8 cellular contexts compared by ENCODE assay signal in the genomic region with DNA sequence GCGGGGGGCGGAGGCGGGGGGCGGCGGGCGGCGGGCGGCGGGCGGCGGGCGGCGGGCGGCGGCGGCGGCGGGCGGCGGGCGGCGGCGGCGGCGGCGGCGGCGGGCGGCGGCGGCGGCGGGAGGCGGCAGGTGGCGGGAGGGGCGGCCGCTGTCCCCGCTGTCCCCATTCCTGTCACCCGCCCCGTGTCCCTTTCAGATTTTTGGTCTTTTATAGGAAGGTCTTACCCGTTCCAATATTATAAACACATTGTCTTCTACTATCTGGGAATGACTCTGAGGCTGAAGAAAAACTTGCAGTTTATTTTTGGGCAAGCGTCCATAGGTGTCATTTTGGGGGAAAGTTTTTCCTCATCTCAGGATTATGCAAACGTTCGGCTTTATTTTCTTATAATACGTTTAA. TPM values are rescaled to one million over a fixed set of nuclear protein-coding genes. Genes with fewer than 3 reads are reported as not detected.
DNase-seq lines count a peak whose midpoint lies in the region; ATAC-seq, FAIRE-seq and TF ChIP-seq lines count a peak whose summit lies in the region.

No MANE protein-coding gene starts in this region.

- H2AFZ ChIP-seq in neuronal stem cell (ENCODE audit: low read length): peak overlapping the region; percentile 79

- in situ Hi-C loops in GM13977 (cut with MboI; ENCODE audit: low pct_unique_long_range_greater_than_20kb, low sequenced_read_pairs, unreplicated experiment): no loop called here

- H2AK5ac ChIP-seq in neuronal stem cell (ENCODE audit: low read depth, low read length): no peak overlapping the region

- H3K9me3 ChIP-seq in A549: no peaks in the 10 kb centered on the region
- H3K9me3 ChIP-seq in neuronal stem cell (replicated peaks in 1 of 2; ENCODE audit: control insufficient read depth in 2 of 2, insufficient read depth in 1 of 2, low read depth in 1 of 2, low read length in 2 of 2): no peaks in the 10 kb centered on the region

- no peak for TF ChIP-seq POLR2A in A549 (IDR thresholded peaks at IDR 0.05; ENCODE audit: low read length)

- H3K4me1 ChIP-seq in A549: 0 out of 3 replicates have a peak, but pooled peaks cover 3% of the 10 kb centered on the region
- no peaks in the 10 kb centered on the region for H3K4me1 ChIP-seq in neuronal stem cell (ENCODE audit: control insufficient read depth in 2 of 2, insufficient read depth in 1 of 2, low read depth in 1 of 2, low read length in 2 of 2)

- H3K4me3 ChIP-seq in A549: peak overlapping the region; percentile 59
- peak overlapping the region; percentile 53 to 78 for H3K4me3 ChIP-seq in neuronal stem cell (ENCODE audit: low read length in 2 of 2)

- no peaks in the 10 kb centered on the region for H3K27me3 ChIP-seq in neuronal stem cell (ENCODE audit: control insufficient read depth in 3 of 3, insufficient read depth in 3 of 3, low read depth in 1 of 3, low read length in 3 of 3)

- H3K4me3 Mint-ChIP-seq in endothelial cell (ENCODE audit: unreplicated experiment): peak overlapping the region; percentile 93

- H3K36me3 ChIP-seq in neuronal stem cell (replicated peaks in 1 of 2; ENCODE audit: control insufficient read depth in 2 of 2, insufficient read depth in 2 of 2, low read length in 2 of 2): no peaks in the 10 kb centered on the region

- FAIRE-seq in A549 (lab: Jason Lieb, UNC): no peak

- peak overlapping the region; percentile 89 for H3K27ac Mint-ChIP-seq in endothelial cell (ENCODE audit: unreplicated experiment)

- no peak overlapping the region for H2BK12ac ChIP-seq in neuronal stem cell (ENCODE audit: low read length)

- no peaks in the 10 kb centered on the region for H3K4me1 Mint-ChIP-seq in endothelial cell (ENCODE audit: unreplicated experiment)

- H3K9ac ChIP-seq in neuronal stem cell (ENCODE audit: low read depth, low read length, poor library complexity): no peak overlapping the region

- H2BK5ac ChIP-seq in neuronal stem cell (ENCODE audit: low read length): no peak overlapping the region

- H4K8ac ChIP-seq in neuronal stem cell (ENCODE audit: low read depth, low read length): no peak overlapping the region

- CTCF ChIA-PET in A549 (lab: Yijun Ruan, JAX): no interaction called here

- ATAC-seq in A549: no peak
- no peak for ATAC-seq in GM21360 (IDR thresholded peaks at IDR 0.05; ENCODE audit: unreplicated experiment)
- ATAC-seq in HG03354 (IDR thresholded peaks at IDR 0.05; ENCODE audit: poor library complexity, severe bottlenecking, unreplicated experiment): no peak

- POLR2A ChIA-PET in A549 (lab: Yijun Ruan, JAX): no interaction called here

- peaks cover 3% of the 10 kb centered on the region for H3K79me1 ChIP-seq in neuronal stem cell (ENCODE audit: low read depth, low read length)

- H2BK120ac ChIP-seq in neuronal stem cell (ENCODE audit: low read depth, low read length): no peak overlapping the region

- TF ChIP-seq CTCF in A549 (IDR thresholded peaks at IDR 0.05): no peak
- no peak for TF ChIP-seq CTCF in GM13977 (IDR thresholded peaks at IDR 0.05; ENCODE audit: extremely low read depth, insufficient read depth, missing control alignments)
- no peak for TF ChIP-seq CTCF in endothelial cell (IDR thresholded peaks at IDR 0.05; ENCODE audit: unreplicated experiment)

- peaks cover 6% of the 10 kb centered on the region for H3K27me3 Mint-ChIP-seq in endothelial cell (ENCODE audit: unreplicated experiment)

- no peak overlapping the region for H3K18ac ChIP-seq in neuronal stem cell (ENCODE audit: low read length)

- no peak for TF ChIP-seq EP300 in A549 (IDR thresholded peaks at IDR 0.05)

- no peaks in the 10 kb centered on the region for H3K36me3 Mint-ChIP-seq in endothelial cell (ENCODE audit: low read depth, unreplicated experiment)

- H3K27ac ChIP-seq in A549: peak overlapping the region; percentile 72 to 78; a peak in 5 of 6 replicates
- peak overlapping the region; percentile 88 for H3K27ac ChIP-seq in neuronal stem cell (replicated peaks; ENCODE audit: low read length)

- H2BK15ac ChIP-seq in neuronal stem cell (ENCODE audit: low read length): no peak overlapping the region

- H3K9me3 Mint-ChIP-seq in endothelial cell (ENCODE audit: unreplicated experiment): no peaks in the 10 kb centered on the region

- H4K91ac ChIP-seq in neuronal stem cell (ENCODE audit: low read depth, low read length, poor library complexity): no peak overlapping the region

- no peak overlapping the region for H3K23ac ChIP-seq in neuronal stem cell (ENCODE audit: low read depth, low read length, poor library complexity)

- TF ChIP-seq RAD21 in A549 (conservative IDR thresholded peaks at IDR 0.05 in 1 of 2, IDR thresholded peaks at IDR 0.05 in 1 of 2): no peak

- 2% methylated on average over 11 of the region's 45 CpGs for WGBS in A549 (ENCODE audit: missing lambda C conversion rate)
- no CpG with 5 or more reads among the region's 45 CpGs for WGBS in neuronal stem cell (ENCODE audit: extremely low coverage in 2 of 2, insufficient read length in 2 of 2, insufficient replicate concordance in 1 of 2), 2 donors

- H3K4me2 ChIP-seq in A549 (peak overlapping the region; percentile 84), neuronal stem cell (ENCODE audit: insufficient read depth, low read length, poor library complexity, severe bottlenecking) (peak overlapping the region; percentile 54)

- H3K14ac ChIP-seq in neuronal stem cell (ENCODE audit: low read length): no peak overlapping the region

- H3K4ac ChIP-seq in neuronal stem cell (ENCODE audit: low read length): no peak overlapping the region

- no peak for DNase-seq in A549 (ENCODE audit: low read depth in 1 of 2, low spot score in 1 of 2)
- peak; percentile 51 for DNase-seq in GM13977 (ENCODE audit: low spot score)
- DNase-seq in RPMI8226: peak; percentile 18
- DNase-seq in endothelial cell (ENCODE audit: low spot score): no peak
- DNase-seq in neuronal stem cell (ENCODE audit: low spot score): peak; percentile 51
- no peak for DNase-seq in UCSD-AML1 (lab: John Stamatoyannopoulos, UW; ENCODE audit: unreplicated experiment)

TF ChIP-seq in A549, 52 proteins besides CTCF, POLR2A, EP300 and RAD21:
- TF ChIP-seq EHF (CRISPR knock-in tag; IDR thresholded peaks at IDR 0.05): no peak
- TF ChIP-seq JUN (IDR thresholded peaks at IDR 0.05): 0 out of 5 replicates have a peak, but pooled peaks of 1 of the 2 experiments have one; percentile 9
- TF ChIP-seq KDM5A (IDR thresholded peaks at IDR 0.05): no peak
- TF ChIP-seq USF2 (IDR thresholded peaks at IDR 0.05): no peak

RNA-seq across cellular contexts. Expression of gene ZNF713, which starts 0.5 kb away (rescaled TPM):
- polyA plus RNA-seq in A549 (2011; rRNA removed) (1.9 and 2.2 TPM in 2 replicates), A549 (2017; fragmentation: RNase III; extraction: RNeasy Plus Mini Kit Qiagen cat#74134 plus additional on column Dnase treatment) (1.1 to 1.2 TPM (median 1.1 TPM) in 3 replicates)
- polyA plus RNA-seq in A549 (2012; cell fraction: cytosol; rRNA removed): 0.43 and 0.74 TPM in 2 replicates
- 0.43 and 0.83 TPM in 2 replicates for polyA plus RNA-seq in A549 (2012; cell fraction: nucleus; rRNA removed)
- polyA minus RNA-seq in A549 (2011; rRNA and poly(A)+ RNA removed): 1.9 and 2.3 TPM in 2 replicates
- total RNA-seq in endothelial cell (ENCODE audit: unreplicated experiment): 4.4 TPM
- polyA plus RNA-seq in neuronal stem cell (2013, experiment 1 of 2): 4.4 TPM
- polyA plus RNA-seq in neuronal stem cell (2013, experiment 2 of 2): 4.3 TPM

RNA-seq across cellular contexts. Expression of gene SEPTIN14, which starts 25.2 kb away (rescaled TPM):
- polyA plus RNA-seq in A549 (2011; rRNA removed): not detected in 2 replicates
- not detected in 2 replicates for polyA plus RNA-seq in A549 (2012; cell fraction: cytosol; rRNA removed)
- not detected in 2 replicates for polyA plus RNA-seq in A549 (2012; cell fraction: nucleus; rRNA removed)
- 0.01 to 0.03 TPM in 2 of 3 replicates, not detected in the other for polyA plus RNA-seq in A549 (2017; fragmentation: RNase III; extraction: RNeasy Plus Mini Kit Qiagen cat#74134 plus additional on column Dnase treatment)
- not detected in 2 replicates for polyA minus RNA-seq in A549 (2011; rRNA and poly(A)+ RNA removed)
- total RNA-seq in endothelial cell (ENCODE audit: unreplicated experiment): not detected
- not detected for polyA plus RNA-seq in neuronal stem cell (2013, experiment 1 of 2)
- not detected for polyA plus RNA-seq in neuronal stem cell (2013, experiment 2 of 2)

Comparison
In these comparisons a context has a peak if more than half of its experiments do, and no peak if none do; other contexts are left out.
1. DNase-seq: peak in GM13977 (single experiment), RPMI8226 (single experiment) and neuronal stem cell (single experiment); none in A549 (0 of 2), endothelial cell (single experiment) and UCSD-AML1 (single experiment).